In genomic region chr2:87917194-87917593, GRCh38 we compare ENCODE assay signal across 4 cellular contexts.
A peak's percentile ranks its signal among the peaks of the same experiment; 100 is the strongest.
DNase-seq lines count a peak whose midpoint lies in the region; ATAC-seq, FAIRE-seq and TF ChIP-seq lines count a peak whose summit lies in the region.
"Not testable (repeated sequence)": the region's sequence is repeated elsewhere in the genome, so short reads cannot be mapped to it uniquely, and the experiment has no call there.

No MANE protein-coding gene starts in this region.

- H3K36me3 ChIP-seq in keratinocyte (ENCODE audit: control insufficient read depth in 2 of 2, extremely low read depth in 1 of 2, insufficient read depth in 2 of 2, low read length in 2 of 2), result not testable (repeated sequence)

- FAIRE-seq in A549 (lab: Jason Lieb, UNC) (peak; percentile 59), H54 (lab: Jason Lieb, UNC) (peak; percentile 84), keratinocyte (lab: Jason Lieb, UNC) (peak; percentile 5)

- not testable (repeated sequence) for H3K9me3 ChIP-seq in A549; keratinocyte (ENCODE audit: control insufficient read depth, low read depth, low read length)

- not testable (repeated sequence) for H2AFZ ChIP-seq in keratinocyte (ENCODE audit: control insufficient read depth, low read length)

- not testable (repeated sequence) for H3K4me3 ChIP-seq in A549; keratinocyte (ENCODE audit: control insufficient read depth in 2 of 3, extremely low read depth in 1 of 3, insufficient read depth in 2 of 3, low read depth in 1 of 3, low read length in 3 of 3)

- TF ChIP-seq CTCF in A549 (IDR thresholded peaks at IDR 0.05); keratinocyte (optimal IDR thresholded peaks at IDR 0.05 in 1 of 3, IDR thresholded peaks at IDR 0.05 in 1 of 3, conservative IDR thresholded peaks at IDR 0.05 in 1 of 3; ENCODE audit: extremely low read depth in 1 of 3, insufficient read depth in 2 of 3, low read length in 3 of 3): not testable (repeated sequence)

- H3K27me3 ChIP-seq in keratinocyte (ENCODE audit: control insufficient read depth, extremely low read depth, insufficient read depth, low read length), result not testable (repeated sequence)

- not testable (repeated sequence) for H4K20me1 ChIP-seq in keratinocyte (ENCODE audit: control insufficient read depth, extremely low read depth, insufficient read depth, low read length)

- CTCF ChIA-PET in A549 (lab: Yijun Ruan, JAX), result not testable (repeated sequence)

- dilution Hi-C loops in keratinocyte (cut with MboI; ENCODE audit: extremely low pct_ligation_motif_present, low sequenced_read_pairs), result not testable (repeated sequence)

- not testable (repeated sequence) for H3K27ac ChIP-seq in A549; keratinocyte (ENCODE audit: control insufficient read depth, insufficient read depth, low read length)

- not testable (repeated sequence) for H3K9ac ChIP-seq in keratinocyte (ENCODE audit: control insufficient read depth, extremely low read depth, insufficient read depth, low read length)

- ATAC-seq in A549, result not testable (repeated sequence)
- ATAC-seq in left lobe of liver, result peak; percentile 41

- TF ChIP-seq EP300 in A549 (IDR thresholded peaks at IDR 0.05), result not testable (repeated sequence)

- not testable (repeated sequence) for TF ChIP-seq POLR2A in A549 (IDR thresholded peaks at IDR 0.05; ENCODE audit: low read length); H54 (IDR thresholded peaks at IDR 0.05; ENCODE audit: low read depth, low read length)

- not testable (repeated sequence) for H3K4me2 ChIP-seq in A549; keratinocyte (ENCODE audit: control insufficient read depth, extremely low read depth, insufficient read depth, low read depth, low read length)

- not testable (repeated sequence) for H3K4me1 ChIP-seq in A549; keratinocyte (ENCODE audit: control insufficient read depth, extremely low read depth, insufficient read depth, low read length)

- not testable (repeated sequence) for TF ChIP-seq RAD21 in A549 (conservative IDR thresholded peaks at IDR 0.05 in 1 of 2, IDR thresholded peaks at IDR 0.05 in 1 of 2)

- H3K9me1 ChIP-seq in keratinocyte (ENCODE audit: control insufficient read depth, extremely low read depth, insufficient read depth, low read length), result not testable (repeated sequence)

- POLR2A ChIA-PET in A549 (lab: Yijun Ruan, JAX), result not testable (repeated sequence)

- DNase-seq in A549 (ENCODE audit: low read depth in 1 of 2, low spot score in 1 of 2); H54 (ENCODE audit: insufficient read length, low spot score); keratinocyte (ENCODE audit: low read depth, low spot score); left lobe of liver (ENCODE audit: low spot score): not testable (repeated sequence)

- not testable (repeated sequence) for H3K79me2 ChIP-seq in keratinocyte (ENCODE audit: control insufficient read depth, insufficient read depth, low read length)
